In the genomic region with DNA sequence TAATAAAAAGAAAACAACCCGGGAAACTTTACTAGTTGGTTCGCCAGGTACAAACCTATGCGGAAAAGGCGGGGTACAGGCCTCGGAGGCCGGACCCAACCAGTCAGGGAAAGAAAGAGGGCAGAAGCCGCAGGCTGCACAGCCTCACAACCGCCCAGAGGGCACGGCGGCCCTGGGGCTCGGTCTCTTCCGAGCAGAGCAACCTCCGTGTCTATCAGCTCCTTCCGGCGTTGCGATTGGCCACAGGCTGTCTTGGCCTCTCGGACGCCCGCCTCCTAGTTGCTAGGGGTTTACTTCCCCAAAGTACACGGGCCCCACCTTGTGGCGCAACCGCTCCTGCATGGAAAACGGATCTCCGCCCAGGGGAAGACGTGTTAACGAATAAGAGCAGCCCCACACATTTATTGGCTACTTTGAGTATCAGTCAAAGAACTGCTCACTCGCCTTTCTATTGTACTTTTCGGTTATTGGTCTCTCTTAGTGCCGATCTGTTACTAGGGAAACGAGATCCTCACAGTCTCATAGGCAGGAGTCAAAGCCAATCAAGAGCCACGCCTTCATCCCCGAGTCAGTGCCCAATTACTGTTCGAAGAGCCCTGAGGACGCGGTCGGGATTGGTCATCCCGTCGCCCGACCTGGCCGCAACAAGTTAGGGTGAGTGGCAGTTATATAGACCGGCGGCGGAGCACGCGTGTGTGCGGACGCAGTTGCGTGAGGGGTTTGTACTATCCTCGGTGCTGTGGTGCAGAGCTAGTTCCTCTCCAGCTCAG, we compare ENCODE assay signal across 1 cellular context.
TF ChIP-seq lines count a peak whose summit lies in the region.

TSS of gene G3BP1 (plus strand) at position 696 of the 770 bp plus-strand sequence. CDS start 14,667 bp downstream, outside the sequence.

TF ChIP-seq in K562, 482 proteins besides CTCF, POLR2A, EP300 and RAD21 (continued from another document):
- TF ChIP-seq, protein P1, sequence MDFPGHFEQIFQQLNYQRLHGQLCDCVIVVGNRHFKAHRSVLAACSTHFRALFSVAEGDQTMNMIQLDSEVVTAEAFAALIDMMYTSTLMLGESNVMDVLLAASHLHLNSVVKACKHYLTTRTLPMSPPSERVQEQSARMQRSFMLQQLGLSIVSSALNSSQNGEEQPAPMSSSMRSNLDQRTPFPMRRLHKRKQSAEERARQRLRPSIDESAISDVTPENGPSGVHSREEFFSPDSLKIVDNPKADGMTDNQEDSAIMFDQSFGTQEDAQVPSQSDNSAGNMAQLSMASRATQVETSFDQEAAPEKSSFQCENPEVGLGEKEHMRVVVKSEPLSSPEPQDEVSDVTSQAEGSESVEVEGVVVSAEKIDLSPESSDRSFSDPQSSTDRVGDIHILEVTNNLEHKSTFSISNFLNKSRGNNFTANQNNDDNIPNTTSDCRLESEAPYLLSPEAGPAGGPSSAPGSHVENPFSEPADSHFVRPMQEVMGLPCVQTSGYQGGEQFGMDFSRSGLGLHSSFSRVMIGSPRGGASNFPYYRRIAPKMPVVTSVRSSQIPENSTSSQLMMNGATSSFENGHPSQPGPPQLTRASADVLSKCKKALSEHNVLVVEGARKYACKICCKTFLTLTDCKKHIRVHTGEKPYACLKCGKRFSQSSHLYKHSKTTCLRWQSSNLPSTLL (IDR thresholded peaks at IDR 0.05), result no peak
- TF ChIP-seq SAP30 (IDR thresholded peaks at IDR 0.05; ENCODE audit: borderline replicate concordance, insufficient read depth, low read depth, low read length, poor library complexity, severe bottlenecking), result no peak
- TF ChIP-seq ZNF140 (CRISPR knock-in tag; IDR thresholded peaks at IDR 0.05), result no peak
- TF ChIP-seq, protein P2, sequence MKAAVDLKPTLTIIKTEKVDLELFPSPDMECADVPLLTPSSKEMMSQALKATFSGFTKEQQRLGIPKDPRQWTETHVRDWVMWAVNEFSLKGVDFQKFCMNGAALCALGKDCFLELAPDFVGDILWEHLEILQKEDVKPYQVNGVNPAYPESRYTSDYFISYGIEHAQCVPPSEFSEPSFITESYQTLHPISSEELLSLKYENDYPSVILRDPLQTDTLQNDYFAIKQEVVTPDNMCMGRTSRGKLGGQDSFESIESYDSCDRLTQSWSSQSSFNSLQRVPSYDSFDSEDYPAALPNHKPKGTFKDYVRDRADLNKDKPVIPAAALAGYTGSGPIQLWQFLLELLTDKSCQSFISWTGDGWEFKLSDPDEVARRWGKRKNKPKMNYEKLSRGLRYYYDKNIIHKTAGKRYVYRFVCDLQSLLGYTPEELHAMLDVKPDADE (conservative IDR thresholded peaks at IDR 0.05; ENCODE audit: control insufficient read depth, low read depth, low read length), result peak; percentile 50
- no peak for TF ChIP-seq TCF7L2 (IDR thresholded peaks at IDR 0.05; ENCODE audit: low read depth, low read length)
- no peak for TF ChIP-seq BRD4 (IDR thresholded peaks at IDR 0.05)
- TF ChIP-seq ZNF121 (CRISPR knock-in tag; conservative IDR thresholded peaks at IDR 0.05), result no peak
- 0 out of 2 replicates have a peak, but pooled peaks have one; percentile 39 for TF ChIP-seq KDM2B (CRISPR knock-in tag; IDR thresholded peaks at IDR 0.05)
- no peak for TF ChIP-seq PTRF (tag; IDR thresholded peaks at IDR 0.05)
- no peak for TF ChIP-seq ZNF282 (CRISPR knock-in tag; IDR thresholded peaks at IDR 0.05)
- TF ChIP-seq NELFE (IDR thresholded peaks at IDR 0.05; ENCODE audit: insufficient read depth, insufficient read length), result no peak
- peak; percentile 86 for TF ChIP-seq HNRNPLL (IDR thresholded peaks at IDR 0.05; ENCODE audit: low read depth, low read length, poor library complexity, severe bottlenecking)
- no peak for TF ChIP-seq HDAC3 (IDR thresholded peaks at IDR 0.05; ENCODE audit: borderline replicate concordance, partially characterized antibody)
- TF ChIP-seq FOSL1 (tag; conservative IDR thresholded peaks at IDR 0.05), result no peak; the same call in 1 of the 2 replicates
- no peak for TF ChIP-seq ZNF263 (CRISPR knock-in tag; IDR thresholded peaks at IDR 0.05; ENCODE audit: borderline replicate concordance)
- no peak for TF ChIP-seq EZH2 (IDR thresholded peaks at IDR 0.05; ENCODE audit: borderline replicate concordance, low read depth, low read length)
- no peak for TF ChIP-seq PRPF4 (IDR thresholded peaks at IDR 0.05; ENCODE audit: insufficient read depth, low read depth, low read length, poor library complexity, severe bottlenecking)
- 0 out of 2 replicates have a peak, but pooled peaks have one; percentile 42 for TF ChIP-seq ZBTB9 (CRISPR knock-in tag; IDR thresholded peaks at IDR 0.05)
- TF ChIP-seq, protein P3, sequence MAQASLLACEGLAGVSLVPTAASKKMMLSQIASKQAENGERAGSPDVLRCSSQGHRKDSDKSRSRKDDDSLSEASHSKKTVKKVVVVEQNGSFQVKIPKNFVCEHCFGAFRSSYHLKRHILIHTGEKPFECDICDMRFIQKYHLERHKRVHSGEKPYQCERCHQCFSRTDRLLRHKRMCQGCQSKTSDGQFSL (CRISPR knock-in tag; IDR thresholded peaks at IDR 0.05), result no peak
- TF ChIP-seq, protein P3 (tag; IDR thresholded peaks at IDR 0.05), result no peak
- TF ChIP-seq NCOA6 (IDR thresholded peaks at IDR 0.05), result no peak
- TF ChIP-seq, protein P4, sequence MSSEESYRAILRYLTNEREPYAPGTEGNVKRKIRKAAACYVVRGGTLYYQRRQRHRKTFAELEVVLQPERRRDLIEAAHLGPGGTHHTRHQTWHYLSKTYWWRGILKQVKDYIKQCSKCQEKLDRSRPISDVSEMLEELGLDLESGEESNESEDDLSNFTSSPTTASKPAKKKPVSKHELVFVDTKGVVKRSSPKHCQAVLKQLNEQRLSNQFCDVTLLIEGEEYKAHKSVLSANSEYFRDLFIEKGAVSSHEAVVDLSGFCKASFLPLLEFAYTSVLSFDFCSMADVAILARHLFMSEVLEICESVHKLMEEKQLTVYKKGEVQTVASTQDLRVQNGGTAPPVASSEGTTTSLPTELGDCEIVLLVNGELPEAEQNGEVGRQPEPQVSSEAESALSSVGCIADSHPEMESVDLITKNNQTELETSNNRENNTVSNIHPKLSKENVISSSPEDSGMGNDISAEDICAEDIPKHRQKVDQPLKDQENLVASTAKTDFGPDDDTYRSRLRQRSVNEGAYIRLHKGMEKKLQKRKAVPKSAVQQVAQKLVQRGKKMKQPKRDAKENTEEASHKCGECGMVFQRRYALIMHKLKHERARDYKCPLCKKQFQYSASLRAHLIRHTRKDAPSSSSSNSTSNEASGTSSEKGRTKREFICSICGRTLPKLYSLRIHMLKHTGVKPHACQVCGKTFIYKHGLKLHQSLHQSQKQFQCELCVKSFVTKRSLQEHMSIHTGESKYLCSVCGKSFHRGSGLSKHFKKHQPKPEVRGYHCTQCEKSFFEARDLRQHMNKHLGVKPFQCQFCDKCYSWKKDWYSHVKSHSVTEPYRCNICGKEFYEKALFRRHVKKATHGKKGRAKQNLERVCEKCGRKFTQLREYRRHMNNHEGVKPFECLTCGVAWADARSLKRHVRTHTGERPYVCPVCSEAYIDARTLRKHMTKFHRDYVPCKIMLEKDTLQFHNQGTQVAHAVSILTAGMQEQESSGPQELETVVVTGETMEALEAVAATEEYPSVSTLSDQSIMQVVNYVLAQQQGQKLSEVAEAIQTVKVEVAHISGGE (CRISPR knock-in tag; IDR thresholded peaks at IDR 0.05), result peak in 1 of 3 experiments; percentile 82; a peak in 1 of 6 replicates
- TF ChIP-seq ZNF408 (CRISPR knock-in tag; IDR thresholded peaks at IDR 0.05; ENCODE audit: low read depth), result no peak
- no peak for TF ChIP-seq HNRNPH1 (optimal IDR thresholded peaks at IDR 0.05; ENCODE audit: low read depth, low read length)
- TF ChIP-seq, protein P5, sequence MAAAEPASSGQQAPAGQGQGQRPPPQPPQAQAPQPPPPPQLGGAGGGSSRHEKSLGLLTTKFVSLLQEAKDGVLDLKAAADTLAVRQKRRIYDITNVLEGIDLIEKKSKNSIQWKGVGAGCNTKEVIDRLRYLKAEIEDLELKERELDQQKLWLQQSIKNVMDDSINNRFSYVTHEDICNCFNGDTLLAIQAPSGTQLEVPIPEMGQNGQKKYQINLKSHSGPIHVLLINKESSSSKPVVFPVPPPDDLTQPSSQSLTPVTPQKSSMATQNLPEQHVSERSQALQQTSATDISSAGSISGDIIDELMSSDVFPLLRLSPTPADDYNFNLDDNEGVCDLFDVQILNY (CRISPR knock-in tag; IDR thresholded peaks at IDR 0.05), result no peak
- no peak for TF ChIP-seq ZNF584 (CRISPR knock-in tag; IDR thresholded peaks at IDR 0.05; ENCODE audit: low read depth)
- no peak for TF ChIP-seq NR1H2 (CRISPR knock-in tag; IDR thresholded peaks at IDR 0.05)
- TF ChIP-seq BMI1 (IDR thresholded peaks at IDR 0.05; ENCODE audit: low read length), result peak; percentile 66; the same call in 1 of the 2 replicates
- no peak for TF ChIP-seq TOE1 (IDR thresholded peaks at IDR 0.05; ENCODE audit: borderline replicate concordance)
- TF ChIP-seq TOE1 (CRISPR knock-in tag; IDR thresholded peaks at IDR 0.05; ENCODE audit: borderline replicate concordance, low read depth), result no peak
- TF ChIP-seq, protein P6, sequence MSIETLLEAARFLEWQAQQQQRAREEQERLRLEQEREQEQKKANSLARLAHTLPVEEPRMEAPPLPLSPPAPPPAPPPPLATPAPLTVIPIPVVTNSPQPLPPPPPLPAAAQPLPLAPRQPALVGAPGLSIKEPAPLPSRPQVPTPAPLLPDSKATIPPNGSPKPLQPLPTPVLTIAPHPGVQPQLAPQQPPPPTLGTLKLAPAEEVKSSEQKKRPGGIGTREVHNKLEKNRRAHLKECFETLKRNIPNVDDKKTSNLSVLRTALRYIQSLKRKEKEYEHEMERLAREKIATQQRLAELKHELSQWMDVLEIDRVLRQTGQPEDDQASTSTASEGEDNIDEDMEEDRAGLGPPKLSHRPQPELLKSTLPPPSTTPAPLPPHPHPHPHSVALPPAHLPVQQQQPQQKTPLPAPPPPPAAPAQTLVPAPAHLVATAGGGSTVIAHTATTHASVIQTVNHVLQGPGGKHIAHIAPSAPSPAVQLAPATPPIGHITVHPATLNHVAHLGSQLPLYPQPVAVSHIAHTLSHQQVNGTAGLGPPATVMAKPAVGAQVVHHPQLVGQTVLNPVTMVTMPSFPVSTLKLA (conservative IDR thresholded peaks at IDR 0.05), result peak; percentile 92 to 96
- TF ChIP-seq, protein P7, sequence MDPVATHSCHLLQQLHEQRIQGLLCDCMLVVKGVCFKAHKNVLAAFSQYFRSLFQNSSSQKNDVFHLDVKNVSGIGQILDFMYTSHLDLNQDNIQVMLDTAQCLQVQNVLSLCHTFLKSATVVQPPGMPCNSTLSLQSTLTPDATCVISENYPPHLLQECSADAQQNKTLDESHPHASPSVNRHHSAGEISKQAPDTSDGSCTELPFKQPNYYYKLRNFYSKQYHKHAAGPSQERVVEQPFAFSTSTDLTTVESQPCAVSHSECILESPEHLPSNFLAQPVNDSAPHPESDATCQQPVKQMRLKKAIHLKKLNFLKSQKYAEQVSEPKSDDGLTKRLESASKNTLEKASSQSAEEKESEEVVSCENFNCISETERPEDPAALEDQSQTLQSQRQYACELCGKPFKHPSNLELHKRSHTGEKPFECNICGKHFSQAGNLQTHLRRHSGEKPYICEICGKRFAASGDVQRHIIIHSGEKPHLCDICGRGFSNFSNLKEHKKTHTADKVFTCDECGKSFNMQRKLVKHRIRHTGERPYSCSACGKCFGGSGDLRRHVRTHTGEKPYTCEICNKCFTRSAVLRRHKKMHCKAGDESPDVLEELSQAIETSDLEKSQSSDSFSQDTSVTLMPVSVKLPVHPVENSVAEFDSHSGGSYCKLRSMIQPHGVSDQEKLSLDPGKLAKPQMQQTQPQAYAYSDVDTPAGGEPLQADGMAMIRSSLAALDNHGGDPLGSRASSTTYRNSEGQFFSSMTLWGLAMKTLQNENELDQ (CRISPR knock-in tag; IDR thresholded peaks at IDR 0.05; ENCODE audit: borderline replicate concordance), result no peak
- TF ChIP-seq ELF2 (CRISPR knock-in tag; IDR thresholded peaks at IDR 0.05), result no peak
- no peak for TF ChIP-seq HMG20B (CRISPR knock-in tag; IDR thresholded peaks at IDR 0.05)
- TF ChIP-seq ZSCAN32 (CRISPR knock-in tag; IDR thresholded peaks at IDR 0.05), result no peak
- TF ChIP-seq BDP1 (IDR thresholded peaks at IDR 0.05; ENCODE audit: insufficient read depth, insufficient read length), result no peak
- peak; percentile 88 for TF ChIP-seq CHD2 (IDR thresholded peaks at IDR 0.05; ENCODE audit: low read depth, low read length)
- TF ChIP-seq ZNF165 (CRISPR knock-in tag; IDR thresholded peaks at IDR 0.05; ENCODE audit: borderline replicate concordance), result no peak
- TF ChIP-seq CSDE1 (IDR thresholded peaks at IDR 0.05), result peak in 1 of 2 experiments; percentile 76; a peak in 1 of 4 replicates
- TF ChIP-seq ZNF57 (CRISPR knock-in tag; IDR thresholded peaks at IDR 0.05), result no peak
- TF ChIP-seq KLF16 (IDR thresholded peaks at IDR 0.05), result no peak
- peak; percentile 68; the same call in 1 of the 2 replicates for TF ChIP-seq XRCC5 (IDR thresholded peaks at IDR 0.05; ENCODE audit: low read depth, low read length)
